ENCODE assay signal across 8 cellular contexts in the genomic region with DNA sequence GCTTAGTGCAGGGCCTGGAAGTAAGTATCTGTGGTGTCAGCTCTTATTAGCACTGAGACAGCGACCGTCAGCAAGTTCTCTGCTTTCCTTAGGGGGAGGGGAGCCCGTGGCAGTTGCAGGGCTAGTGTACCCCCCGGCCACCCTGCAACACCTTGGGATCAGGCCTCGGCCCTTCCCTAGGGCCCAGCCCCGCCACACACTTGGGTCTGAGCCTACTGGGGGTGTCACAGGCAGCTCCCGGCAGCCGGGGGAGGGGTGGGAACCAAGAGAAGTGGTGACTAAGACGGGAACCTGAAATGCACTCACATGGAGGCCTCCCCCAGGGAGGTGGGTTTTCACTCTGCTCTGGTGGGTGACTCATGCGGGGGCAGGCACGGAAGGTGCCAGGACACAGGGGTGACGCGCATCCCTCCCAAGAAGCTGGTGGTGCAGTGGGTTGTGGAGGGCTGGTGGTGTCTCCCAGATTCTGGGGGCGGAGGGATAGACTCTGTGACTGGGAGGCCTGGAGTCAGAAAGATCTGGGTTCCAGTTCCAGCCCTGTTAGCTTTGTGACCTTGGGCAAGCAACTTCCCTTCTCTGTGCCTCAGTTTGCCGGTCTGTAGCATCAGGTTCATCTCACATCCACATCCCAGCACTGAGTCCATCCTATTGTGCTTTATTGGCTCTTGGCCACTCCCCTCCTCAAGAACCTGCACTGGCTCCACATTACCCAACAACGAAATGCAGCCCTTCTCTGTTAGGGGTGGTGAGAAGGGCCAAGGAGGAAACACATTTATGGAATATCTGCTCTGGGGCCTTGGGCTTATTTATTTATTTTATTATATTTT. TPM values are rescaled to one million over a fixed set of nuclear protein-coding genes. Genes with fewer than 3 reads are reported as not detected.
A peak's percentile ranks its signal among the peaks of the same experiment; 100 is the strongest.
DNase-seq lines count a peak whose midpoint lies in the region; ATAC-seq, FAIRE-seq and TF ChIP-seq lines count a peak whose summit lies in the region.

No MANE protein-coding gene starts in this region.

- CTCF ChIA-PET in AG04449 (lab: Yijun Ruan, JAX) = interaction anchor here (1.1 kb wide), 2 partner anchors 8 to 22 kb away, joined by 3 read pairs; no protein-coding TSS in a partner anchor

- intact Hi-C loops in kidney (cut with DNase I) = no loop called here

- DNase-seq in AG04449 (ENCODE audit: low read depth, low spot score) (peak; percentile 77), cardiac fibroblast (ENCODE audit: low read depth in 2 of 2) (peak; percentile 92 to 96), occipital lobe (lab: John Stamatoyannopoulos, UW) (no peak), kidney (no peak), cerebellar nuclear complex (lab: John Stamatoyannopoulos, UW) (no peak)
- DNase-seq in activated CD4-positive, CD25-positive, alpha-beta regulatory T cell treated with anti-CD3 and anti-CD28 coated beads, Interleukin-2, amount 50 U/mL, for 72 hours = peak; percentile 70

- peak overlapping the region; percentile 61 for H3K27ac ChIP-seq in parathyroid adenoma
- no peak overlapping the region for H3K27ac ChIP-seq in kidney (ENCODE audit: low read depth in 2 of 2, low read length in 2 of 2)

- ATAC-seq in HG03442 (IDR thresholded peaks at IDR 0.05; ENCODE audit: unreplicated experiment) = peak; percentile 46

- H3K9ac ChIP-seq in parathyroid adenoma (no peak overlapping the region), kidney (ENCODE audit: low read length in 2 of 2) (no peak overlapping the region)

- peak overlapping the region; percentile 88 for H2AFZ ChIP-seq in parathyroid adenoma

- H3K4me1 ChIP-seq in parathyroid adenoma (peaks cover 16% of the 10 kb centered on the region), kidney (ENCODE audit: control insufficient read depth in 1 of 2, insufficient read depth in 1 of 2, low read depth in 1 of 2, low read length in 2 of 2) (no peaks in the 10 kb centered on the region)

- no peak overlapping the region for H3K4me3 ChIP-seq in AG04449 (ENCODE audit: low read depth, low read length)
- H3K4me3 ChIP-seq in cardiac fibroblast (replicated peaks in 1 of 2; ENCODE audit: low read depth in 2 of 2, low read length in 2 of 2) = no peak overlapping the region
- no peak overlapping the region for H3K4me3 ChIP-seq in parathyroid adenoma (ENCODE audit: low read depth, low read length)
- H3K4me3 ChIP-seq in kidney (ENCODE audit: low read length in 2 of 2) = no peak overlapping the region

- H3K79me2 ChIP-seq in parathyroid adenoma = no peaks in the 10 kb centered on the region

- H3K27me3 ChIP-seq in parathyroid adenoma (ENCODE audit: control insufficient read depth, insufficient read depth, low read length) = no peaks in the 10 kb centered on the region

- H3K9me3 ChIP-seq in parathyroid adenoma (ENCODE audit: control insufficient read depth, low read length) (no peaks in the 10 kb centered on the region), kidney (ENCODE audit: control insufficient read depth in 1 of 2, low read length in 2 of 2) (no peaks in the 10 kb centered on the region)

- no peak for FAIRE-seq in kidney (lab: Jason Lieb, UNC)

- H3K36me3 ChIP-seq in parathyroid adenoma (ENCODE audit: control insufficient read depth, insufficient read depth, low read length) = no peaks in the 10 kb centered on the region
- H3K36me3 ChIP-seq in kidney (ENCODE audit: control insufficient read depth in 1 of 2, insufficient read depth in 2 of 2, low read length in 2 of 2) = no peaks in the 10 kb centered on the region

- POLR2A ChIA-PET in AG04449 (lab: Yijun Ruan, JAX) = interaction anchor here (0.7 kb wide), 1 partner anchor 9 kb away, joined by 4 read pairs; no protein-coding TSS in a partner anchor

- H3K4me2 ChIP-seq in parathyroid adenoma (ENCODE audit: low read length) = peak overlapping the region; percentile 27

- TF ChIP-seq CTCF in AG04449 (IDR thresholded peaks at IDR 0.05; ENCODE audit: insufficient read depth, low read length, missing control alignments) (no peak), cardiac fibroblast (IDR thresholded peaks at IDR 0.05; ENCODE audit: low read depth, low read length) (no peak), parathyroid adenoma (IDR thresholded peaks at IDR 0.05) (no peak), kidney (IDR thresholded peaks at IDR 0.05; ENCODE audit: borderline replicate concordance, extremely low read depth, insufficient read depth) (no peak)

RNA-seq across cellular contexts. Expression of a gene that starts 44.5 kb away (rescaled TPM):
- total RNA-seq in occipital lobe (0.62 TPM), kidney (12.5 TPM)
- 8.3 TPM for polyA plus RNA-seq in kidney (ENCODE audit: insufficient read depth, low read depth, low replicate concordance)

RNA-seq across cellular contexts. Expression of a gene that starts 54.8 kb away (rescaled TPM):
- 17.8 TPM for total RNA-seq in occipital lobe
- 38.4 TPM for total RNA-seq in kidney
- 34.5 TPM for polyA plus RNA-seq in kidney (ENCODE audit: insufficient read depth, low read depth, low replicate concordance)

Comparison
In these comparisons a context has a peak if more than half of its experiments do, and no peak if none do; other contexts are left out.
1. DNase-seq: peak in AG04449 (single experiment), activated CD4-positive, CD25-positive, alpha-beta regulatory T cell treated with anti-CD3 and anti-CD28 coated beads, Interleukin-2, amount 50 U/mL, for 72 hours (single experiment) and cardiac fibroblast (2 of 2); none in occipital lobe (single experiment), kidney (single experiment) and cerebellar nuclear complex (0 of 2).